19 cellular contexts compared by ENCODE assay signal in genomic region chr1:201422436-201423030, GRCh38. TPM values are rescaled to one million over a fixed set of nuclear protein-coding genes. Genes with fewer than 3 reads are reported as not detected.
DNase-seq lines count a peak whose midpoint lies in the region; TF ChIP-seq lines count a peak whose summit lies in the region.
"Had no signal": no experiment of that assay in that cellular context is flagged by ENCODE, and none has a peak within 500 bp of the region (broad histone marks: within the 10 kb centered on the region; RNA-seq: fewer than 3 reads in every experiment).

No MANE protein-coding gene starts in this region.

- H3K9me3 Mint-ChIP-seq in neural progenitor cell, result no peaks in the 10 kb centered on the region
- H3K9me3 Mint-ChIP-seq: CD4-positive, alpha-beta memory T cell; IgD-negative memory B cell had no signal

- no peaks in the 10 kb centered on the region for H3K79me2 ChIP-seq in OCI-LY7 (ENCODE audit: insufficient read depth, low read depth, low read length)
- no peaks in the 10 kb centered on the region for H3K79me2 ChIP-seq in neural progenitor cell (ENCODE audit: low read depth)
- no peaks in the 10 kb centered on the region for H3K79me2 ChIP-seq in osteoblast (ENCODE audit: insufficient read depth, low read length)

- H2AFZ ChIP-seq in OCI-LY7 (ENCODE audit: low read length) (peak overlapping the region; percentile 77), neural progenitor cell (replicated peaks) (no peak overlapping the region), osteoblast (ENCODE audit: low read length) (no peak overlapping the region)

- H3K9ac ChIP-seq in BLaER1, result 0 out of 2 replicates have a peak overlapping the region, but pooled peaks have one; percentile 26
- H3K9ac ChIP-seq in neural progenitor cell, result no peak overlapping the region

- TF ChIP-seq CTCF in OCI-LY7 (conservative IDR thresholded peaks at IDR 0.05; ENCODE audit: low read length) (no peak), neural progenitor cell (IDR thresholded peaks at IDR 0.05) (no peak), osteoblast (IDR thresholded peaks at IDR 0.05; ENCODE audit: extremely low read depth, low read depth, low read length) (no peak)

- H3K27me3 ChIP-seq in BLaER1 (no peaks in the 10 kb centered on the region), neural progenitor cell (no peaks in the 10 kb centered on the region), osteoblast (ENCODE audit: insufficient read depth, low read length) (peaks cover 13% of the 10 kb centered on the region)
- H3K27me3 ChIP-seq: Peyer's patch had no signal

- H3K27ac Mint-ChIP-seq in neural progenitor cell, result peak overlapping the region; percentile 65

- no peak overlapping the region for H3K4me3 Mint-ChIP-seq in neural progenitor cell
- H3K4me3 Mint-ChIP-seq: IgD-negative memory B cell had no signal

- H3K9me3 ChIP-seq in BLaER1 (no peaks in the 10 kb centered on the region), OCI-LY7 (ENCODE audit: low read length) (no peaks in the 10 kb centered on the region), neural progenitor cell (ENCODE audit: low read depth) (no peaks in the 10 kb centered on the region), osteoblast (ENCODE audit: low read depth, low read length) (no peaks in the 10 kb centered on the region)
- H3K9me3 ChIP-seq: HAP-1, Peyer's patch had no signal

- BruUV-seq in OCI-LY7 (replicated peaks; lab: Mats Ljungman, UMichigan), result no TSS peak

- H3K4me1 ChIP-seq in BLaER1 (peaks cover 37% of the 10 kb centered on the region), OCI-LY7 (ENCODE audit: insufficient read depth, low read length, poor library complexity, severe bottlenecking) (peaks cover 68% of the 10 kb centered on the region), neural progenitor cell (peaks cover 12% of the 10 kb centered on the region), osteoblast (ENCODE audit: insufficient read depth, low read length) (no peaks in the 10 kb centered on the region)
- H3K4me1 ChIP-seq: HAP-1, Peyer's patch had no signal

- intact Hi-C loops in OCI-LY7 (cut with micrococcal nuclease; ENCODE audit: unreplicated experiment), result no loop called here

- H3K9me2 ChIP-seq in OCI-LY7 (ENCODE audit: insufficient read depth, low read length), result no peaks in the 10 kb centered on the region

- H3K36me3 Mint-ChIP-seq in neural progenitor cell, result no peaks in the 10 kb centered on the region
- H3K36me3 Mint-ChIP-seq: CD4-positive, alpha-beta memory T cell had no signal

- H3K27ac ChIP-seq in BLaER1 (peak overlapping the region; percentile 26; the same call in 1 of the 2 replicates), OCI-LY7 (ENCODE audit: low read depth, low read length, poor library complexity, severe bottlenecking) (peak overlapping the region; percentile 77), neural progenitor cell (no peak overlapping the region), osteoblast (ENCODE audit: low read depth, low read length) (no peak overlapping the region)
- H3K27ac ChIP-seq: HL-60, Peyer's patch, SK-N-MC had no signal

- peaks cover 20% of the 10 kb centered on the region for H3K27me3 Mint-ChIP-seq in neural progenitor cell (ENCODE audit: insufficient read depth, low read depth)

- POLR2A ChIA-PET in OCI-LY7 (lab: Charles Lee), result interaction anchor here (0.7 to 1.0 kb wide), 3 partner anchors 14 to 1057 kb away, joined by 3 read pairs; no protein-coding TSS in a partner anchor

- peaks cover 36% of the 10 kb centered on the region for H3K4me1 Mint-ChIP-seq in neural progenitor cell
- H3K4me1 Mint-ChIP-seq: CD4-positive, alpha-beta memory T cell had no signal

- H3F3A ChIP-seq in neural progenitor cell (ENCODE audit: low read depth), result no peaks in the 10 kb centered on the region

- DNase-seq in D341Med (ENCODE audit: low spot score) (peak; percentile 34), OCI-LY7 (ENCODE audit: low spot score) (peak; percentile 86), neural progenitor cell (ENCODE audit: low spot score) (no peak), T-helper 2 cell (no peak), osteoblast (ENCODE audit: insufficient read length, low spot score, missing footprints) (no peak), NCI-H774 (lab: John Stamatoyannopoulos, UW) (no peak)
- DNase-seq: Calu3; CD4-positive, alpha-beta memory T cell; DND-41; NCI-H1105 treated with DMSO at 0.1 percent for 48 hours; NCI-H2029; NCI-H446; NCI-H748 treated with DMSO at 0.1 percent for 48 hours; Peyer's patch had no signal

- no peak overlapping the region for H3K4me3 ChIP-seq in BLaER1
- H3K4me3 ChIP-seq in OCI-LY7 (ENCODE audit: low read depth, low read length, poor library complexity, severe bottlenecking), result peak overlapping the region; percentile 34
- H3K4me3 ChIP-seq in neural progenitor cell, result no peak overlapping the region
- no peak overlapping the region for H3K4me3 ChIP-seq in osteoblast (ENCODE audit: insufficient read depth, low read length)
- H3K4me3 ChIP-seq: HAP-1, Peyer's patch, SK-N-MC had no signal

- H3K36me3 ChIP-seq in BLaER1 (no peaks in the 10 kb centered on the region), OCI-LY7 (ENCODE audit: insufficient read depth, low read length) (no peaks in the 10 kb centered on the region), neural progenitor cell (no peaks in the 10 kb centered on the region), osteoblast (ENCODE audit: insufficient read depth, low read length) (no peaks in the 10 kb centered on the region)
- H3K36me3 ChIP-seq: HAP-1, Peyer's patch had no signal

- H4K20me1 ChIP-seq in BLaER1 (no peaks in the 10 kb centered on the region), OCI-LY7 (ENCODE audit: insufficient read depth, low read length) (no peaks in the 10 kb centered on the region), neural progenitor cell (ENCODE audit: low read depth) (no peaks in the 10 kb centered on the region), osteoblast (ENCODE audit: insufficient read depth, low read length) (no peaks in the 10 kb centered on the region)

- CTCF ChIA-PET in OCI-LY7 (lab: Charles Lee; ENCODE audit: unreplicated experiment), result interaction anchor here (0.7 kb wide), 1 partner anchor 13 kb away, joined by 5 read pairs; no protein-coding TSS in a partner anchor

- peak overlapping the region; percentile 69 for H3K4me2 ChIP-seq in BLaER1
- peak overlapping the region; percentile 63 for H3K4me2 ChIP-seq in OCI-LY7 (ENCODE audit: low read length)
- no peak overlapping the region for H3K4me2 ChIP-seq in neural progenitor cell
- H3K4me2 ChIP-seq in osteoblast (ENCODE audit: insufficient read depth, low read length), result no peak overlapping the region

RNA-seq across cellular contexts. Expression of gene TNNI1, which starts 1.0 kb away (rescaled TPM):
- total RNA-seq in OCI-LY7 (2014; rRNA removed; shearing (Covaris generic)), result 0.95 and 4.9 TPM in 2 replicates
- total RNA-seq in OCI-LY7 (2022), result 2.0 and 3.1 TPM in 2 replicates
- 0.43 and 1.3 TPM in 2 replicates for total RNA-seq in neural progenitor cell (ENCODE audit: low replicate concordance)
- not detected in 2 replicates for total RNA-seq in osteoblast
- total RNA-seq: Calu3; CD4-positive, alpha-beta memory T cell had no signal

RNA-seq across cellular contexts. Expression of gene LAD1, which starts 23.4 kb away (rescaled TPM):
- not detected in 2 replicates for total RNA-seq in OCI-LY7 (2014; rRNA removed; shearing (Covaris generic))
- not detected in 2 replicates for total RNA-seq in OCI-LY7 (2022)
- 0.34 TPM in 1 of 2 replicates, not detected in the other for total RNA-seq in neural progenitor cell (ENCODE audit: low replicate concordance)
- not detected in 2 replicates for total RNA-seq in osteoblast

RNA-seq across cellular contexts. Expression of gene TNNT2, which starts 45.1 kb away (rescaled TPM):
- total RNA-seq in OCI-LY7 (2014; rRNA removed; shearing (Covaris generic)), result not detected in 2 replicates
- total RNA-seq in OCI-LY7 (2022) (not detected in 2 replicates), neural progenitor cell (ENCODE audit: low replicate concordance) (3.1 and 13.2 TPM in 2 replicates), osteoblast (not detected in 2 replicates)
- total RNA-seq: CD4-positive, alpha-beta memory T cell had no signal

RNA-seq across cellular contexts. Expression of gene PHLDA3, which starts 46.5 kb away (rescaled TPM):
- not detected in 2 replicates for total RNA-seq in OCI-LY7 (2014; rRNA removed; shearing (Covaris generic))
- total RNA-seq in OCI-LY7 (2022) (not detected in 2 replicates), neural progenitor cell (ENCODE audit: low replicate concordance) (1.9 and 11.8 TPM in 2 replicates), osteoblast (116 and 134 TPM in 2 replicates)

Comparison
In these comparisons a context has a peak if more than half of its experiments do, and no peak if none do; other contexts are left out.
1. H3K27ac ChIP-seq: peak in BLaER1 (single experiment) and OCI-LY7 (single experiment); none in neural progenitor cell (single experiment) and osteoblast (single experiment).
2. H3K4me2 ChIP-seq: peak in BLaER1 (single experiment) and OCI-LY7 (single experiment); none in neural progenitor cell (single experiment) and osteoblast (single experiment).
3. DNase-seq: peak in D341Med (single experiment) and OCI-LY7 (single experiment); none in neural progenitor cell (single experiment), T-helper 2 cell (0 of 5), osteoblast (single experiment) and NCI-H774 (single experiment).